Comparison of ENCODE assay signal across 1 cellular context in the genomic region with DNA sequence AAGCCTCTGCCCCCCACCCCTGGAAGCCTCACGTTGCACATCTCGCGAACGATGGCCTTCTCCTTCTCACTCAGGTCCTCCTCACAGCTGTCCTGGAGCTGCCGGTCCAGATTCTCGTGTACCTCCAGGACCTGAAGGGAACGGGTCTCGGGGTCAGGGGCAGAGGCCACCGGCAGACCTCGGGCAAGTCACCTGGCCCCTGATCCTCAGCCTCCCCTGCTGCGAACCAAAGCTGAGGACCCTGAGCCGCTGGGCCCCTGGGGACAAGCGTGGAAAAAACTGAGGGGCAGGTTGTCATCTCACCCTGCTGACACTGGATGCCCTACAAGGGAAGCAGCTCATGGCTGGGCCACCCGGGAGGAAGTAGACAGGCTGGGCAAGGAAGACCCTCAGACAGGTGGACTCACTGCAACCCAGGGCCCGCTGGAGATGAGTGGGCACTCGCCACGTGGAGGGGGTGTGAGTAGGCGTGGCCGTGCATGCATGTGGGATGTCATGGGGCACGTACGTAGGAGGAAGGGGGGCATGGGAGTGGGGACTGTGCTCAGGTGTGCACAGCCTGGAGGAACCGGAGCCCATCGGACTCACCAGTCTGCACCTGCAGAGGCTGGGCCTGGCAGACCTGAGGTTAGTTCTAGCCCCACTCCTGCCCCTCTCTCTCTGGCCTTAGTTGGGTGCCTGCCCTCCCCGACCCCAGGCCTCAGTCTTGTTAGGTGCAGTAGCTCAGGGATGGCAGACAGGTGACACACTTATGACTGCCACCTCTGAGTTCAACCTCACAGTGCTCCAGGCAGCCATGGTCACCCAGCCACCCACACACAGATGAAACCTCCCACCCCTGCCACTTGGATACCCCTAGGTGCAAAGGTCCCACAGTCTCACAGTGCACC.
TF ChIP-seq lines count a peak whose summit lies in the region.

No MANE protein-coding gene starts in this region.

TF ChIP-seq in IMR-90, 13 proteins besides CTCF, POLR2A, EP300 and RAD21:
- TF ChIP-seq, protein P1, sequence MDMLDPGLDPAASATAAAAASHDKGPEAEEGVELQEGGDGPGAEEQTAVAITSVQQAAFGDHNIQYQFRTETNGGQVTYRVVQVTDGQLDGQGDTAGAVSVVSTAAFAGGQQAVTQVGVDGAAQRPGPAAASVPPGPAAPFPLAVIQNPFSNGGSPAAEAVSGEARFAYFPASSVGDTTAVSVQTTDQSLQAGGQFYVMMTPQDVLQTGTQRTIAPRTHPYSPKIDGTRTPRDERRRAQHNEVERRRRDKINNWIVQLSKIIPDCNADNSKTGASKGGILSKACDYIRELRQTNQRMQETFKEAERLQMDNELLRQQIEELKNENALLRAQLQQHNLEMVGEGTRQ (IDR thresholded peaks at IDR 0.05; ENCODE audit: low read depth, low read length), result no peak
- TF ChIP-seq ELK1 (IDR thresholded peaks at IDR 0.05; ENCODE audit: borderline replicate concordance, low read depth, low read length), result no peak
- TF ChIP-seq BHLHE40 (IDR thresholded peaks at IDR 0.05; ENCODE audit: low read depth, low read length), result no peak
TF ChIP-seq in IMR-90: peak in this region for 0.
